In genomic region chr6:1609662-1610496, GRCh38 we compare ENCODE assay signal across 8 cellular contexts. TPM values are rescaled to one million over a fixed set of nuclear protein-coding genes. Genes with fewer than 3 reads are reported as not detected.
A peak's percentile ranks its signal among the peaks of the same experiment; 100 is the strongest.
DNase-seq lines count a peak whose midpoint lies in the region; ATAC-seq and TF ChIP-seq lines count a peak whose summit lies in the region.

Gene FOXC1 (plus strand): TSS chr6:1609915. CDS start chr6:1610446, 531 bp downstream.

- DNase-seq in NCI-H2081 (lab: John Stamatoyannopoulos, UW) = peak; percentile 43 to 52
- DNase-seq in NCI-H2081 treated with DMSO at 0.1 percent for 48 hours (lab: John Stamatoyannopoulos, UW) = no peak
- peak; percentile 93 for DNase-seq in LoVo (ENCODE audit: low spot score)
- peak; percentile 76 for DNase-seq in WTC11 (ENCODE audit: low spot score)
- DNase-seq in erythroblast (lab: John Stamatoyannopoulos, UW) = peak; percentile 60 to 63
- DNase-seq in upper lobe of right lung = peak; percentile 90

- peak within 1 kb of the TSS; percentile 74 for H3K27ac ChIP-seq in upper lobe of right lung

- no peaks in the 10 kb centered on the region for H3K36me3 ChIP-seq in upper lobe of right lung

- H3K36me3 Mint-ChIP-seq in WTC11 = no peaks in the 10 kb centered on the region

- no peak for TF ChIP-seq CTCF in WTC11 (IDR thresholded peaks at IDR 0.05)
- TF ChIP-seq CTCF in upper lobe of right lung (IDR thresholded peaks at IDR 0.05) = no peak

- CTCF ChIA-PET in WTC11 (lab: Charles Lee) = interaction anchor here (0.7 to 1.6 kb wide), 5 partner anchors 9 to 553 kb away, joined by 3 to 4 read pairs (median 3); no protein-coding TSS in a partner anchor

- POLR2A ChIA-PET in WTC11 (lab: Charles Lee) = no interaction called here

- no peaks in the 10 kb centered on the region for H3K9me3 Mint-ChIP-seq in WTC11

- no peaks in the 10 kb centered on the region for H3K9me3 ChIP-seq in mononuclear cell (ENCODE audit: low read depth, low read length)
- no peaks in the 10 kb centered on the region for H3K9me3 ChIP-seq in upper lobe of right lung

- no peak for TF ChIP-seq POLR2A in erythroblast (IDR thresholded peaks at IDR 0.05; ENCODE audit: low read length)

- H3K4me1 Mint-ChIP-seq in WTC11 = peaks cover 43% of the 10 kb centered on the region

- H3K27me3 ChIP-seq in mononuclear cell (ENCODE audit: insufficient read depth, low read length) (peaks cover 75% of the 10 kb centered on the region), upper lobe of right lung (peaks cover 79% of the 10 kb centered on the region)

- peaks cover 86% of the 10 kb centered on the region for H3K27me3 Mint-ChIP-seq in WTC11 (ENCODE audit: low read depth)

- ATAC-seq in GM21529 (IDR thresholded peaks at IDR 0.05; ENCODE audit: unreplicated experiment) (peak; percentile 55), WTC11 (peak; percentile 23), upper lobe of right lung (peak; percentile 89)

- H3K4me1 ChIP-seq in mononuclear cell (ENCODE audit: insufficient read depth, low read length) = peaks cover 67% of the 10 kb centered on the region
- H3K4me1 ChIP-seq in upper lobe of right lung = peaks cover 11% of the 10 kb centered on the region

- H3K27ac Mint-ChIP-seq in WTC11 = no peak within 1 kb of the TSS

- H3K4me3 ChIP-seq in mononuclear cell (ENCODE audit: low read length) (peak within 1 kb of the TSS; percentile 24), upper lobe of right lung (peak within 1 kb of the TSS; percentile 60)

- peak within 1 kb of the TSS; percentile 72 for H3K4me3 Mint-ChIP-seq in WTC11

- intact Hi-C loops in upper lobe of right lung (cut with DNase I) = loop anchor here (10.0 kb wide), 2 partner anchors 585 to 745 kb away; no protein-coding TSS in a partner anchor

TF ChIP-seq in WTC11, 78 proteins besides CTCF, POLR2A, EP300 and RAD21:
- TF ChIP-seq HMGA2 (CRISPR knock-in tag; IDR thresholded peaks at IDR 0.05) (no peak), GABPB1 (CRISPR knock-in tag; IDR thresholded peaks at IDR 0.05) (no peak), NR3C1 (CRISPR knock-in tag; conservative IDR thresholded peaks at IDR 0.05; ENCODE audit: low read depth) (no peak), ESRRA (CRISPR knock-in tag; IDR thresholded peaks at IDR 0.05; ENCODE audit: borderline replicate concordance) (no peak), ZNF121 (CRISPR knock-in tag; IDR thresholded peaks at IDR 0.05) (no peak), OVOL2 (CRISPR knock-in tag; IDR thresholded peaks at IDR 0.05; ENCODE audit: borderline replicate concordance) (no peak), ZNF532 (CRISPR knock-in tag; IDR thresholded peaks at IDR 0.05; ENCODE audit: borderline replicate concordance) (no peak), ELF4 (CRISPR knock-in tag; IDR thresholded peaks at IDR 0.05; ENCODE audit: low read depth) (no peak), ZNF396 (CRISPR knock-in tag; IDR thresholded peaks at IDR 0.05; ENCODE audit: borderline replicate concordance) (no peak), PRRX2 (CRISPR knock-in tag; IDR thresholded peaks at IDR 0.05) (no peak)
- TF ChIP-seq, protein P1, sequence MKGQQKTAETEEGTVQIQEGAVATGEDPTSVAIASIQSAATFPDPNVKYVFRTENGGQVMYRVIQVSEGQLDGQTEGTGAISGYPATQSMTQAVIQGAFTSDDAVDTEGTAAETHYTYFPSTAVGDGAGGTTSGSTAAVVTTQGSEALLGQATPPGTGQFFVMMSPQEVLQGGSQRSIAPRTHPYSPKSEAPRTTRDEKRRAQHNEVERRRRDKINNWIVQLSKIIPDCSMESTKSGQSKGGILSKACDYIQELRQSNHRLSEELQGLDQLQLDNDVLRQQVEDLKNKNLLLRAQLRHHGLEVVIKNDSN (CRISPR knock-in tag; IDR thresholded peaks at IDR 0.05) = no peak
- TF ChIP-seq, protein P2, sequence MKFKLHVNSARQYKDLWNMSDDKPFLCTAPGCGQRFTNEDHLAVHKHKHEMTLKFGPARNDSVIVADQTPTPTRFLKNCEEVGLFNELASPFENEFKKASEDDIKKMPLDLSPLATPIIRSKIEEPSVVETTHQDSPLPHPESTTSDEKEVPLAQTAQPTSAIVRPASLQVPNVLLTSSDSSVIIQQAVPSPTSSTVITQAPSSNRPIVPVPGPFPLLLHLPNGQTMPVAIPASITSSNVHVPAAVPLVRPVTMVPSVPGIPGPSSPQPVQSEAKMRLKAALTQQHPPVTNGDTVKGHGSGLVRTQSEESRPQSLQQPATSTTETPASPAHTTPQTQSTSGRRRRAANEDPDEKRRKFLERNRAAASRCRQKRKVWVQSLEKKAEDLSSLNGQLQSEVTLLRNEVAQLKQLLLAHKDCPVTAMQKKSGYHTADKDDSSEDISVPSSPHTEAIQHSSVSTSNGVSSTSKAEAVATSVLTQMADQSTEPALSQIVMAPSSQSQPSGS (CRISPR knock-in tag; IDR thresholded peaks at IDR 0.05; ENCODE audit: borderline replicate concordance, low read depth) = no peak

RNA-seq across cellular contexts. Expression of gene FOXC1, which starts in this region (rescaled TPM):
- total RNA-seq in WTC11 (2021) (6.1 to 10.7 TPM (median 7.2 TPM) in 3 replicates), mononuclear cell (0.10 TPM), upper lobe of right lung (4.9 TPM)

Comparison
In these comparisons a context has a peak if more than half of its experiments do, and no peak if none do; other contexts are left out.
1. ATAC-seq: peak in every context shown above with its lines; median percentile 89 in upper lobe of right lung; 55 in GM21529; 23 in WTC11.